16 cellular contexts compared by ENCODE assay signal in genomic region chr14:68401320-68401719, GRCh38.
A peak's percentile ranks its signal among the peaks of the same experiment; 100 is the strongest.
DNase-seq lines count a peak whose midpoint lies in the region; ATAC-seq, FAIRE-seq and TF ChIP-seq lines count a peak whose summit lies in the region.
"Had no signal": no experiment of that assay in that cellular context is flagged by ENCODE, and none has a peak within 500 bp of the region (broad histone marks: within the 10 kb centered on the region; RNA-seq: fewer than 3 reads in every experiment).

No MANE protein-coding gene starts in this region.

- no peak overlapping the region for H2BK20ac ChIP-seq in H1 (ENCODE audit: low read length)

- BruUV-seq in A673 (replicated peaks; lab: Mats Ljungman, UMichigan) = no TSS peak

- no peak overlapping the region for H4K8ac ChIP-seq in H1 (ENCODE audit: extremely low read depth, insufficient read depth, low read length)

- H2BK120ac ChIP-seq in H1 (replicated peaks; ENCODE audit: low read depth, low read length) = no peak overlapping the region

- H2BK12ac ChIP-seq in H1 (ENCODE audit: low read depth, low read length) = no peak overlapping the region

- peak; percentile 13 for ATAC-seq in GM19351 (IDR thresholded peaks at IDR 0.05; ENCODE audit: unreplicated experiment)
- ATAC-seq in stimulated activated effector memory CD8-positive, alpha-beta T cell treated with anti-CD3 and anti-CD28 coated beads, Interleukin-12 subunit alpha, Interleukin-12 subunit beta, amount 100 ng/mL, for 72 hours = no peak
- ATAC-seq: activated T-cell treated with anti-CD3 and anti-CD28 coated beads, Interleukin-2, amount 50 U/mL, for 4 hours; stimulated activated naive CD8-positive, alpha-beta T cell treated with anti-CD3 and anti-CD28 coated beads, Interleukin-15, amount 100 ng/mL, for 72 hours had no signal

- no peaks in the 10 kb centered on the region for H3K9me3 Mint-ChIP-seq in stimulated activated effector memory CD8-positive, alpha-beta T cell treated with anti-CD3 and anti-CD28 coated beads, Interleukin-12 subunit alpha, Interleukin-12 subunit beta, amount 100 ng/mL, for 72 hours
- H3K9me3 Mint-ChIP-seq: activated T-cell treated with anti-CD3 and anti-CD28 coated beads, Interleukin-2, amount 50 U/mL, for 4 hours; stimulated activated naive CD8-positive, alpha-beta T cell treated with anti-CD3 and anti-CD28 coated beads, Interleukin-15, amount 100 ng/mL, for 72 hours had no signal

- no peak overlapping the region for H4K91ac ChIP-seq in H1 (replicated peaks; ENCODE audit: insufficient read length, low read length)

- peak overlapping the region; percentile 80 for H3K27ac Mint-ChIP-seq in stimulated activated effector memory CD8-positive, alpha-beta T cell treated with anti-CD3 and anti-CD28 coated beads, Interleukin-12 subunit alpha, Interleukin-12 subunit beta, amount 100 ng/mL, for 72 hours
- H3K27ac Mint-ChIP-seq: stimulated activated naive CD8-positive, alpha-beta T cell treated with anti-CD3 and anti-CD28 coated beads, Interleukin-15, amount 100 ng/mL, for 72 hours had no signal

- no peaks in the 10 kb centered on the region for H3K9me2 ChIP-seq in Loucy (replicated peaks; ENCODE audit: low read depth, low read length)

- H4K20me1 ChIP-seq in Loucy (ENCODE audit: insufficient read depth, low read length, poor library complexity, severe bottlenecking) = no peaks in the 10 kb centered on the region
- H4K20me1 ChIP-seq in H1 (replicated peaks in 1 of 2; ENCODE audit: control insufficient read depth in 1 of 2, insufficient read depth in 2 of 2, low read length in 2 of 2) = no peaks in the 10 kb centered on the region

- H4K5ac ChIP-seq in H1 (ENCODE audit: insufficient read length, low read depth, low read length) = no peak overlapping the region

- H3K4me3 ChIP-seq in Loucy (ENCODE audit: low read length, poor library complexity, severe bottlenecking) (peak overlapping the region; percentile 39), H1 (ENCODE audit: extremely low read depth in 1 of 4, insufficient read depth in 2 of 4, low read depth in 3 of 4, low read length in 4 of 4) (no peak overlapping the region), A673 (ENCODE audit: low read depth, low read length, poor library complexity, severe bottlenecking) (no peak overlapping the region)
- H3K4me3 ChIP-seq: colonic mucosa had no signal

- H3K14ac ChIP-seq in H1 (ENCODE audit: insufficient read length) = no peak overlapping the region

- H3K36me3 ChIP-seq in Loucy (ENCODE audit: insufficient read depth, low read length) = no peaks in the 10 kb centered on the region
- H3K36me3 ChIP-seq in H1 (ENCODE audit: control insufficient read depth in 2 of 4, insufficient read depth in 4 of 4, low read length in 3 of 4) = no peaks in the 10 kb centered on the region
- H3K36me3 ChIP-seq in A673 (ENCODE audit: insufficient read depth, low read length, poor library complexity, severe bottlenecking) = no peaks in the 10 kb centered on the region
- H3K36me3 ChIP-seq: colonic mucosa had no signal

- H3K36me3 Mint-ChIP-seq in stimulated activated effector memory CD8-positive, alpha-beta T cell treated with anti-CD3 and anti-CD28 coated beads, Interleukin-12 subunit alpha, Interleukin-12 subunit beta, amount 100 ng/mL, for 72 hours = no peaks in the 10 kb centered on the region

- no peak overlapping the region for H2AFZ ChIP-seq in Loucy (ENCODE audit: low read length)
- H2AFZ ChIP-seq in H1 (ENCODE audit: low read length) = no peak overlapping the region

- intact Hi-C loops in A673 (cut with micrococcal nuclease; ENCODE audit: unreplicated experiment) = no loop called here

- H3K79me2 ChIP-seq in Loucy (ENCODE audit: insufficient read depth, low read length) = no peaks in the 10 kb centered on the region
- no peaks in the 10 kb centered on the region for H3K79me2 ChIP-seq in H1 (ENCODE audit: control insufficient read depth in 1 of 2, insufficient read depth in 2 of 2, low read length in 2 of 2)

- H3F3A ChIP-seq in Loucy (ENCODE audit: low read depth) = peaks cover 19% of the 10 kb centered on the region

- no peak overlapping the region for H2BK15ac ChIP-seq in H1 (ENCODE audit: low read length)

- DNase-seq in H1 (ENCODE audit: low read depth in 1 of 2, low spot score in 2 of 2) (no peak), GM19240 (ENCODE audit: insufficient read length, low spot score) (no peak), GM19239 (ENCODE audit: insufficient read length, low spot score) (no peak), A673 (ENCODE audit: low spot score) (no peak), activated gamma-delta T cell treated with Interleukin-2 at 50 U/mL for 16 hours (no peak)
- no peak for DNase-seq in stimulated activated effector memory CD8-positive, alpha-beta T cell treated with anti-CD3 and anti-CD28 coated beads, Interleukin-12 subunit alpha, Interleukin-12 subunit beta, amount 100 ng/mL, for 72 hours (ENCODE audit: low spot score in 2 of 2)
- DNase-seq: activated T-cell treated with anti-CD3 and anti-CD28 coated beads, Interleukin-2, amount 50 U/mL, for 4 hours; colonic mucosa; DMS79; head of caudate nucleus; KG1; NCI-H748 treated with DMSO at 0.1 percent for 48 hours; stimulated activated naive CD8-positive, alpha-beta T cell treated with anti-CD3 and anti-CD28 coated beads, Interleukin-15, amount 100 ng/mL, for 72 hours; T-helper 9 cell had no signal

- no peak for TF ChIP-seq POLR2A in H1 (IDR thresholded peaks at IDR 0.05; ENCODE audit: control extremely low read depth in 1 of 2, low read depth in 2 of 2, low read length in 2 of 2)

- H3K18ac ChIP-seq in H1 (ENCODE audit: extremely low read depth, low read length) = 0 out of 2 replicates have a peak overlapping the region, but pooled peaks have one; percentile 1

- H3K56ac ChIP-seq in H1 (replicated peaks; ENCODE audit: insufficient read length, low read depth, low read length) = no peak overlapping the region

- no peak overlapping the region for H3K23ac ChIP-seq in H1 (ENCODE audit: insufficient read length)

- H3K4me3 Mint-ChIP-seq in stimulated activated effector memory CD8-positive, alpha-beta T cell treated with anti-CD3 and anti-CD28 coated beads, Interleukin-12 subunit alpha, Interleukin-12 subunit beta, amount 100 ng/mL, for 72 hours = peak overlapping the region; percentile 1
- H3K4me3 Mint-ChIP-seq: activated T-cell treated with anti-CD3 and anti-CD28 coated beads, Interleukin-2, amount 50 U/mL, for 4 hours; stimulated activated naive CD8-positive, alpha-beta T cell treated with anti-CD3 and anti-CD28 coated beads, Interleukin-15, amount 100 ng/mL, for 72 hours had no signal

- POLR2A ChIA-PET in H1 (lab: Charles Lee; ENCODE audit: partially characterized antibody) = interaction anchor here (0.6 to 1.5 kb wide), 3 partner anchors 351 to 394 kb away, joined by 3 to 5 read pairs (median 4); partner anchors contain the start of gene ZFP36L1
- POLR2A ChIA-PET in A673 (lab: Charles Lee; ENCODE audit: low non-redundant PET) = no interaction called here

- H2BK5ac ChIP-seq in H1 (ENCODE audit: low read depth, low read length) = no peak overlapping the region

- H3K79me1 ChIP-seq in H1 (ENCODE audit: low read depth, low read length) = no peaks in the 10 kb centered on the region

- TF ChIP-seq RAD21 in H1 (IDR thresholded peaks at IDR 0.05 in 1 of 2, conservative IDR thresholded peaks at IDR 0.05 in 1 of 2; ENCODE audit: low read depth in 2 of 2, low read length in 2 of 2) = no peak

- WGBS in H1 (ENCODE audit: extremely low coverage in 1 of 2, insufficient coverage in 1 of 2, insufficient read length in 1 of 2, insufficient replicate concordance in 2 of 2, low coverage in 1 of 2, low lambda C conversion rate in 2 of 2, missing lambda C conversion rate in 1 of 2), 2 experiments = 83% methylated on average over 3 of the region's 3 CpGs; no CpG with 5 or more reads in 1 of the 2 experiments

- H3K23me2 ChIP-seq in H1 (ENCODE audit: low read depth, low read length) = no peaks in the 10 kb centered on the region; the same call in 1 of the 2 replicates

- TF ChIP-seq EP300 in H1 (IDR thresholded peaks at IDR 0.05; ENCODE audit: borderline replicate concordance in 1 of 2, low read depth in 2 of 2, low read length in 2 of 2) = no peak

- no peak for TF ChIP-seq CTCF in Loucy (conservative IDR thresholded peaks at IDR 0.05; ENCODE audit: low read length)
- no peak for TF ChIP-seq CTCF in H1 (IDR thresholded peaks at IDR 0.05; ENCODE audit: control extremely low read depth in 1 of 3, insufficient read depth in 1 of 3, low read depth in 1 of 3, low read length in 3 of 3)
- TF ChIP-seq CTCF in A673 (conservative IDR thresholded peaks at IDR 0.05; ENCODE audit: low read depth, low read length) = no peak

- H3K4me2 ChIP-seq in Loucy (ENCODE audit: low read depth, low read length, poor library complexity, severe bottlenecking) = peak overlapping the region; percentile 57
- no peak overlapping the region for H3K4me2 ChIP-seq in H1 (ENCODE audit: insufficient read depth in 1 of 2, low read depth in 2 of 2, low read length in 2 of 2)

- no peak overlapping the region for H3K27ac ChIP-seq in H1 (ENCODE audit: low read depth, low read length)
- no peak overlapping the region for H3K27ac ChIP-seq in A673 (ENCODE audit: low read depth, low read length, poor library complexity, severe bottlenecking)
- H3K27ac ChIP-seq: colonic mucosa had no signal

- H3K9me3 ChIP-seq in Loucy (ENCODE audit: insufficient read depth, low read depth, low read length) (no peaks in the 10 kb centered on the region), H1 (ENCODE audit: insufficient read depth in 2 of 2, low read depth in 1 of 2, low read length in 1 of 2) (no peaks in the 10 kb centered on the region), A673 (ENCODE audit: low read depth, low read length, poor library complexity, severe bottlenecking) (no peaks in the 10 kb centered on the region)
- H3K9me3 ChIP-seq: colonic mucosa had no signal

- no peaks in the 10 kb centered on the region for H3K27me3 ChIP-seq in Loucy (ENCODE audit: insufficient read depth, low read length, poor library complexity, severe bottlenecking)
- H3K27me3 ChIP-seq in H1 (replicated peaks in 1 of 4; ENCODE audit: control insufficient read depth in 3 of 4, extremely low read depth in 1 of 4, insufficient read depth in 3 of 4, low read length in 3 of 4) = peaks cover 0 to 1% (median 0%) of the 10 kb centered on the region in 4 experiments; a peak in 1 of 7 replicates
- H3K27me3 ChIP-seq in A673 (replicated peaks; ENCODE audit: insufficient read depth, low read depth, low read length, poor library complexity) = no peaks in the 10 kb centered on the region
- H3K27me3 ChIP-seq: colonic mucosa had no signal

- no peak for FAIRE-seq in H1 (lab: Jason Lieb, UNC)
- FAIRE-seq in GM19239 (lab: Jason Lieb, UNC) = no peak

- H3K4me1 Mint-ChIP-seq in stimulated activated effector memory CD8-positive, alpha-beta T cell treated with anti-CD3 and anti-CD28 coated beads, Interleukin-12 subunit alpha, Interleukin-12 subunit beta, amount 100 ng/mL, for 72 hours = peaks cover 51% of the 10 kb centered on the region

- H3K4me1 ChIP-seq in Loucy (ENCODE audit: insufficient read depth, low read length, poor library complexity, severe bottlenecking) = peaks cover 84% of the 10 kb centered on the region
- H3K4me1 ChIP-seq in H1 (replicated peaks in 1 of 4; ENCODE audit: control insufficient read depth in 3 of 4, insufficient read depth in 4 of 4, low read length in 3 of 4) = no peaks in the 10 kb centered on the region; a peak in 1 of 7 replicates
- peaks cover 6% of the 10 kb centered on the region for H3K4me1 ChIP-seq in A673 (ENCODE audit: insufficient read depth, low read length, poor library complexity, severe bottlenecking)
- H3K4me1 ChIP-seq: colonic mucosa had no signal

- CTCF ChIA-PET in H1 (lab: Charles Lee; ENCODE audit: partially characterized antibody) (interaction anchor here (0.7 to 2.1 kb wide), 4 partner anchors 24 to 394 kb away, joined by 3 to 5 read pairs (median 4); no protein-coding TSS in a partner anchor), A673 (lab: Charles Lee) (no interaction called here)

- no peak overlapping the region for H3K4ac ChIP-seq in H1 (replicated peaks; ENCODE audit: insufficient read length, low read depth, low read length)

- H3K9ac ChIP-seq in Loucy (ENCODE audit: low read depth, low read length, poor library complexity, severe bottlenecking) (peak overlapping the region; percentile 61), H1 (replicated peaks in 1 of 4; ENCODE audit: extremely low read depth in 1 of 4, low read depth in 3 of 4, low read length in 3 of 4) (no peak overlapping the region)

- no peak overlapping the region for H2AK5ac ChIP-seq in H1 (ENCODE audit: low read depth, low read length)
